10 cellular contexts compared by ENCODE assay signal in genomic region chr2:15732341-15733077, GRCh38.
DNase-seq lines count a peak whose midpoint lies in the region; ATAC-seq and TF ChIP-seq lines count a peak whose summit lies in the region.
"Had no signal": no experiment of that assay in that cellular context is flagged by ENCODE, and none has a peak within 500 bp of the region (broad histone marks: within the 10 kb centered on the region; RNA-seq: fewer than 3 reads in every experiment).

No MANE protein-coding gene starts in this region.

- H2AFZ ChIP-seq in Karpas-422 (ENCODE audit: low read length), result no peak overlapping the region

- H3K4me1 ChIP-seq in Karpas-422 (ENCODE audit: low read length) (peaks cover 79% of the 10 kb centered on the region), psoas muscle (peaks cover 17% of the 10 kb centered on the region)

- H3K9me3 ChIP-seq in Karpas-422 (ENCODE audit: low read length) (no peaks in the 10 kb centered on the region), psoas muscle (no peaks in the 10 kb centered on the region)

- no peak for TF ChIP-seq CTCF in psoas muscle (IDR thresholded peaks at IDR 0.05)

- no peaks in the 10 kb centered on the region for H3K9me2 ChIP-seq in Karpas-422 (replicated peaks; ENCODE audit: insufficient read depth, low read length)

- H3K4me3 Mint-ChIP-seq in stimulated activated naive B cell treated with anti-CD40 and anti-IgM and Interleukin-4, amounts not matched to agents 10 μg/mL and 1 μg/mL and 100 μg/mL, for 72 hours, result no peak overlapping the region

- peaks cover 13 to 31% of the 10 kb centered on the region in 2 donors for H3K4me1 Mint-ChIP-seq in stimulated activated naive B cell treated with anti-CD40 and anti-IgM and Interleukin-4, amounts not matched to agents 10 μg/mL and 1 μg/mL and 100 μg/mL, for 72 hours

- intact Hi-C loops in psoas muscle (cut with DNase I), result no loop called here

- H3K27me3 Mint-ChIP-seq in stimulated activated naive B cell treated with anti-CD40 and anti-IgM and Interleukin-4, amounts not matched to agents 10 μg/mL and 1 μg/mL and 100 μg/mL, for 72 hours, result peaks cover 34 to 35% of the 10 kb centered on the region in 2 donors

- no peaks in the 10 kb centered on the region for H3K36me3 Mint-ChIP-seq in stimulated activated naive B cell treated with anti-CD40 and anti-IgM and Interleukin-4, amounts not matched to agents 10 μg/mL and 1 μg/mL and 100 μg/mL, for 72 hours

- H3K27me3 ChIP-seq in Karpas-422 (ENCODE audit: low read length) (no peaks in the 10 kb centered on the region), psoas muscle (ENCODE audit: insufficient read depth in 3 of 3, low read length in 2 of 3) (no peaks in the 10 kb centered on the region)

- 46 to 70% (median 56%) methylated on average over 7 of the region's 7 CpGs for WGBS in psoas muscle, 3 donors

- peak overlapping the region; percentile 52; the same call in 1 of the 2 replicates for H3K4me3 ChIP-seq in Karpas-422 (ENCODE audit: low read length)
- H3K4me3 ChIP-seq in psoas muscle, result no peak overlapping the region

- H3K27ac ChIP-seq in Karpas-422 (ENCODE audit: low read length), result no peak overlapping the region
- H3K27ac ChIP-seq in psoas muscle, result no peak overlapping the region
- H3K27ac ChIP-seq: 22Rv1 had no signal

- no peak overlapping the region for H3K27ac Mint-ChIP-seq in stimulated activated naive B cell treated with anti-CD40 and anti-IgM and Interleukin-4, amounts not matched to agents 10 μg/mL and 1 μg/mL and 100 μg/mL, for 72 hours

- H3K9me3 Mint-ChIP-seq in stimulated activated naive B cell treated with anti-CD40 and anti-IgM and Interleukin-4, amounts not matched to agents 10 μg/mL and 1 μg/mL and 100 μg/mL, for 72 hours, result no peaks in the 10 kb centered on the region

- no peak overlapping the region for H3K9ac ChIP-seq in Karpas-422 (ENCODE audit: low read length)

- peak overlapping the region; percentile 69 for H3K4me2 ChIP-seq in Karpas-422 (ENCODE audit: low read depth, low read length, poor library complexity, severe bottlenecking)

- H3K79me2 ChIP-seq in Karpas-422 (ENCODE audit: low read length), result no peaks in the 10 kb centered on the region

- no peaks in the 10 kb centered on the region for H3K36me3 ChIP-seq in Karpas-422 (ENCODE audit: insufficient read depth, low read length)
- no peaks in the 10 kb centered on the region for H3K36me3 ChIP-seq in psoas muscle (ENCODE audit: insufficient read depth in 1 of 2, low read depth in 1 of 2)

- DNase-seq in DMS79 treated with DMSO at 0.1 percent for 48 hours (lab: John Stamatoyannopoulos, UW) (peak; percentile 12), DMS79 (lab: John Stamatoyannopoulos, UW) (no peak), Karpas-422 (peak; percentile 80), psoas muscle (no peak), NCI-H510A (lab: John Stamatoyannopoulos, UW) (no peak), NCI-H748 (lab: John Stamatoyannopoulos, UW; ENCODE audit: unreplicated experiment) (no peak)
- DNase-seq in stimulated activated naive B cell treated with anti-CD40 and anti-IgM and Interleukin-4, amounts not matched to agents 10 μg/mL and 1 μg/mL and 100 μg/mL, for 72 hours, result peak; percentile 15
- DNase-seq: NCI-H2029 treated with DMSO at 0.1 percent for 48 hours had no signal

- peak; percentile 98 for ATAC-seq in HG02763 (IDR thresholded peaks at IDR 0.05; ENCODE audit: unreplicated experiment)
- ATAC-seq in stimulated activated naive B cell treated with anti-CD40 and anti-IgM and Interleukin-4, amounts not matched to agents 10 μg/mL and 1 μg/mL and 100 μg/mL, for 72 hours (replicated peaks), result peak; percentile 90 to 95
- no peak for ATAC-seq in psoas muscle

- H4K20me1 ChIP-seq in Karpas-422 (ENCODE audit: insufficient read depth, low read depth, low read length), result no peaks in the 10 kb centered on the region

Comparison
In these comparisons a context has a peak if more than half of its experiments do, and no peak if none do; other contexts are left out.
1. DNase-seq: peak in DMS79 treated with DMSO at 0.1 percent for 48 hours (single experiment), Karpas-422 (single experiment) and stimulated activated naive B cell treated with anti-CD40 and anti-IgM and Interleukin-4, amounts not matched to agents 10 μg/mL and 1 μg/mL and 100 μg/mL, for 72 hours (single experiment); none in DMS79 (single experiment), psoas muscle (0 of 2), NCI-H510A (single experiment) and NCI-H748 (single experiment).
2. ATAC-seq: peak in HG02763 (single experiment) and stimulated activated naive B cell treated with anti-CD40 and anti-IgM and Interleukin-4, amounts not matched to agents 10 μg/mL and 1 μg/mL and 100 μg/mL, for 72 hours (2 of 2); none in psoas muscle (0 of 4).